In genomic region chr6:155128971-155129370, GRCh38 we compare ENCODE assay signal across 1 cellular context.
TF ChIP-seq lines count a peak whose summit lies in the region.

No MANE protein-coding gene starts in this region.

TF ChIP-seq in HepG2, 621 proteins besides CTCF, POLR2A, EP300 and RAD21 (continued from another document):
- no peak for TF ChIP-seq BRF2 (CRISPR knock-in tag; IDR thresholded peaks at IDR 0.05)
- no peak for TF ChIP-seq ZNF143 (CRISPR knock-in tag; IDR thresholded peaks at IDR 0.05)
- TF ChIP-seq ZBED4 (CRISPR knock-in tag; IDR thresholded peaks at IDR 0.05; ENCODE audit: borderline replicate concordance): no peak
- no peak for TF ChIP-seq DZIP1 (CRISPR knock-in tag; IDR thresholded peaks at IDR 0.05)
- no peak for TF ChIP-seq DRAP1 (CRISPR knock-in tag; IDR thresholded peaks at IDR 0.05)
- no peak for TF ChIP-seq CSRNP2 (CRISPR knock-in tag; conservative IDR thresholded peaks at IDR 0.05; ENCODE audit: low read depth)
- no peak for TF ChIP-seq ELF1 (CRISPR knock-in tag; IDR thresholded peaks at IDR 0.05)
- no peak for TF ChIP-seq REPIN1 (CRISPR knock-in tag; IDR thresholded peaks at IDR 0.05; ENCODE audit: borderline replicate concordance, low read depth)
- TF ChIP-seq RBM22 (optimal IDR thresholded peaks at IDR 0.05; ENCODE audit: low read length): no peak
- TF ChIP-seq TCF12 (IDR thresholded peaks at IDR 0.05): no peak
- no peak for TF ChIP-seq TCF12 (CRISPR knock-in tag; IDR thresholded peaks at IDR 0.05)
- TF ChIP-seq ZBTB38 (CRISPR knock-in tag; IDR thresholded peaks at IDR 0.05): no peak
- TF ChIP-seq CBX1 (IDR thresholded peaks at IDR 0.05; ENCODE audit: low read depth): no peak
- no peak for TF ChIP-seq FOSL2 (CRISPR knock-in tag; IDR thresholded peaks at IDR 0.05)
- TF ChIP-seq ZMYM4 (CRISPR knock-in tag; IDR thresholded peaks at IDR 0.05): no peak
- no peak for TF ChIP-seq ZBTB25 (CRISPR knock-in tag; IDR thresholded peaks at IDR 0.05)
- TF ChIP-seq SOX6 (IDR thresholded peaks at IDR 0.05): no peak
- TF ChIP-seq SOX6 (CRISPR knock-in tag; IDR thresholded peaks at IDR 0.05): no peak
